Comparison of ENCODE assay signal across 1 cellular context in the genomic region with DNA sequence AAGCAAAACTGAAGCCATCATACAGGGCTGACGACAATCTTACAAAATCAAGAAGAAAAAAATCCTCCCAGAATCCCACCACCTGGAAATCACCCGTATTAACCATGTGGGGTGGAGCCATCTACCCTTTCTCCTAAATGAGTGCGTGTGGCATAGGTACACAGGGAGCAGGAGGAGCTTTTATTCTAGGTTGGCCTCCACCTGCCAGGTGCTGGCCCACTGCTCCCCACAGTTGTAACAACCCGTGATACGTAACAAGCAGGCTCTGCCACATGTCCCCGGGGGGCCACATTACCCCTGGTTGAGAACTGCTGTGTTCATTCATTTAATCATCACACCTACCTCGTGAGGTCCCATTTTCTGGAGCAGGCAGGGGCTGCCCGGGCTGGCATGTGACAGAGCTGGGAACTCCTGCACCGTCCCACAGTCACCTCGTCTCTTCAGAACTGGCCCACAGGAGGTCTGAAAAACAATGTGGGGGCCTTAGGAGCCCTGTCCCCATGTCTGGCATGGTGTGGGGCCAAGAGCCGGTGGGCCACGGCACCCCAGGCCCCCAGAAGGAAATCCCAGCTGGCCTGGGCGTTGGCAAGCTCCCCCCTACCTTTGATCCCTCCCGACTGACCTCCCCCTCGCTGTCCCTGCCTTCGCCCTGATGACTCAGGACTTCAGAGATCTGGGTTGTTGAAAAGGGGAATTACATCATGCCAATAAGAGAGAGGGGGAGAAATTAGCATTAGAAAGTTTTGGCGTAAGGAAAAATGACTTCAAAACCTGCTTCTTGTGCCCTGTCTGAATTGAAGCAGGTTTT.
TF ChIP-seq lines count a peak whose summit lies in the region.

No MANE protein-coding gene starts in this region.

TF ChIP-seq in K562, 482 proteins besides CTCF, POLR2A, EP300 and RAD21 (continued from another document and continues in another):
- TF ChIP-seq, protein P1, sequence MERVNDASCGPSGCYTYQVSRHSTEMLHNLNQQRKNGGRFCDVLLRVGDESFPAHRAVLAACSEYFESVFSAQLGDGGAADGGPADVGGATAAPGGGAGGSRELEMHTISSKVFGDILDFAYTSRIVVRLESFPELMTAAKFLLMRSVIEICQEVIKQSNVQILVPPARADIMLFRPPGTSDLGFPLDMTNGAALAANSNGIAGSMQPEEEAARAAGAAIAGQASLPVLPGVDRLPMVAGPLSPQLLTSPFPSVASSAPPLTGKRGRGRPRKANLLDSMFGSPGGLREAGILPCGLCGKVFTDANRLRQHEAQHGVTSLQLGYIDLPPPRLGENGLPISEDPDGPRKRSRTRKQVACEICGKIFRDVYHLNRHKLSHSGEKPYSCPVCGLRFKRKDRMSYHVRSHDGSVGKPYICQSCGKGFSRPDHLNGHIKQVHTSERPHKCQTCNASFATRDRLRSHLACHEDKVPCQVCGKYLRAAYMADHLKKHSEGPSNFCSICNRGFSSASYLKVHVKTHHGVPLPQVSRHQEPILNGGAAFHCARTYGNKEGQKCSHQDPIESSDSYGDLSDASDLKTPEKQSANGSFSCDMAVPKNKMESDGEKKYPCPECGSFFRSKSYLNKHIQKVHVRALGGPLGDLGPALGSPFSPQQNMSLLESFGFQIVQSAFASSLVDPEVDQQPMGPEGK (CRISPR knock-in tag; IDR thresholded peaks at IDR 0.05; ENCODE audit: borderline replicate concordance) = no peak
- TF ChIP-seq KLF16 (IDR thresholded peaks at IDR 0.05) (no peak), ZNF175 (CRISPR knock-in tag; IDR thresholded peaks at IDR 0.05; ENCODE audit: low read depth) (peak; percentile 73), HCFC1 (IDR thresholded peaks at IDR 0.05; ENCODE audit: low read depth, low read length) (no peak), SETDB1 (IDR thresholded peaks at IDR 0.05; ENCODE audit: low read length) (no peak), LARP7 (IDR thresholded peaks at IDR 0.05) (no peak), SP2 (IDR thresholded peaks at IDR 0.05; ENCODE audit: extremely low read depth, low read depth, low read length, poor library complexity, severe bottlenecking) (no peak), MTF1 (CRISPR knock-in tag; IDR thresholded peaks at IDR 0.05; ENCODE audit: borderline replicate concordance) (no peak), TEAD1 (CRISPR knock-in tag; IDR thresholded peaks at IDR 0.05) (no peak), SIRT6 (IDR thresholded peaks at IDR 0.05; ENCODE audit: low read depth, low read length) (no peak), BDP1 (IDR thresholded peaks at IDR 0.05; ENCODE audit: insufficient read depth, insufficient read length) (no peak), GABPB1 (CRISPR knock-in tag; IDR thresholded peaks at IDR 0.05) (no peak), ZNF445 (CRISPR knock-in tag; IDR thresholded peaks at IDR 0.05; ENCODE audit: low read depth) (no peak), TEAD4 (IDR thresholded peaks at IDR 0.05; ENCODE audit: low read length) (peak; percentile 45; the same call in 1 of the 2 replicates), TEAD4 (CRISPR knock-in tag; IDR thresholded peaks at IDR 0.05; ENCODE audit: borderline replicate concordance) (no peak), L3MBTL2 (IDR thresholded peaks at IDR 0.05) (peak; percentile 80), SRSF9 (IDR thresholded peaks at IDR 0.05; ENCODE audit: borderline replicate concordance, low read depth, low read length) (no peak), SIN3A (IDR thresholded peaks at IDR 0.05; ENCODE audit: borderline replicate concordance in 2 of 2, control insufficient read depth in 1 of 2, low read depth in 2 of 2, low read length in 2 of 2) (no peak), ELF4 (CRISPR knock-in tag; IDR thresholded peaks at IDR 0.05) (peak; percentile 57; the same call in 1 of the 2 replicates), KAT7 (CRISPR knock-in tag; IDR thresholded peaks at IDR 0.05; ENCODE audit: borderline replicate concordance) (0 out of 2 replicates have a peak, but pooled peaks have one; percentile 69), XRCC5 (IDR thresholded peaks at IDR 0.05; ENCODE audit: low read depth, low read length) (no peak), GATA2 (CRISPR knock-in tag; IDR thresholded peaks at IDR 0.05) (no peak)
- TF ChIP-seq, protein P2, sequence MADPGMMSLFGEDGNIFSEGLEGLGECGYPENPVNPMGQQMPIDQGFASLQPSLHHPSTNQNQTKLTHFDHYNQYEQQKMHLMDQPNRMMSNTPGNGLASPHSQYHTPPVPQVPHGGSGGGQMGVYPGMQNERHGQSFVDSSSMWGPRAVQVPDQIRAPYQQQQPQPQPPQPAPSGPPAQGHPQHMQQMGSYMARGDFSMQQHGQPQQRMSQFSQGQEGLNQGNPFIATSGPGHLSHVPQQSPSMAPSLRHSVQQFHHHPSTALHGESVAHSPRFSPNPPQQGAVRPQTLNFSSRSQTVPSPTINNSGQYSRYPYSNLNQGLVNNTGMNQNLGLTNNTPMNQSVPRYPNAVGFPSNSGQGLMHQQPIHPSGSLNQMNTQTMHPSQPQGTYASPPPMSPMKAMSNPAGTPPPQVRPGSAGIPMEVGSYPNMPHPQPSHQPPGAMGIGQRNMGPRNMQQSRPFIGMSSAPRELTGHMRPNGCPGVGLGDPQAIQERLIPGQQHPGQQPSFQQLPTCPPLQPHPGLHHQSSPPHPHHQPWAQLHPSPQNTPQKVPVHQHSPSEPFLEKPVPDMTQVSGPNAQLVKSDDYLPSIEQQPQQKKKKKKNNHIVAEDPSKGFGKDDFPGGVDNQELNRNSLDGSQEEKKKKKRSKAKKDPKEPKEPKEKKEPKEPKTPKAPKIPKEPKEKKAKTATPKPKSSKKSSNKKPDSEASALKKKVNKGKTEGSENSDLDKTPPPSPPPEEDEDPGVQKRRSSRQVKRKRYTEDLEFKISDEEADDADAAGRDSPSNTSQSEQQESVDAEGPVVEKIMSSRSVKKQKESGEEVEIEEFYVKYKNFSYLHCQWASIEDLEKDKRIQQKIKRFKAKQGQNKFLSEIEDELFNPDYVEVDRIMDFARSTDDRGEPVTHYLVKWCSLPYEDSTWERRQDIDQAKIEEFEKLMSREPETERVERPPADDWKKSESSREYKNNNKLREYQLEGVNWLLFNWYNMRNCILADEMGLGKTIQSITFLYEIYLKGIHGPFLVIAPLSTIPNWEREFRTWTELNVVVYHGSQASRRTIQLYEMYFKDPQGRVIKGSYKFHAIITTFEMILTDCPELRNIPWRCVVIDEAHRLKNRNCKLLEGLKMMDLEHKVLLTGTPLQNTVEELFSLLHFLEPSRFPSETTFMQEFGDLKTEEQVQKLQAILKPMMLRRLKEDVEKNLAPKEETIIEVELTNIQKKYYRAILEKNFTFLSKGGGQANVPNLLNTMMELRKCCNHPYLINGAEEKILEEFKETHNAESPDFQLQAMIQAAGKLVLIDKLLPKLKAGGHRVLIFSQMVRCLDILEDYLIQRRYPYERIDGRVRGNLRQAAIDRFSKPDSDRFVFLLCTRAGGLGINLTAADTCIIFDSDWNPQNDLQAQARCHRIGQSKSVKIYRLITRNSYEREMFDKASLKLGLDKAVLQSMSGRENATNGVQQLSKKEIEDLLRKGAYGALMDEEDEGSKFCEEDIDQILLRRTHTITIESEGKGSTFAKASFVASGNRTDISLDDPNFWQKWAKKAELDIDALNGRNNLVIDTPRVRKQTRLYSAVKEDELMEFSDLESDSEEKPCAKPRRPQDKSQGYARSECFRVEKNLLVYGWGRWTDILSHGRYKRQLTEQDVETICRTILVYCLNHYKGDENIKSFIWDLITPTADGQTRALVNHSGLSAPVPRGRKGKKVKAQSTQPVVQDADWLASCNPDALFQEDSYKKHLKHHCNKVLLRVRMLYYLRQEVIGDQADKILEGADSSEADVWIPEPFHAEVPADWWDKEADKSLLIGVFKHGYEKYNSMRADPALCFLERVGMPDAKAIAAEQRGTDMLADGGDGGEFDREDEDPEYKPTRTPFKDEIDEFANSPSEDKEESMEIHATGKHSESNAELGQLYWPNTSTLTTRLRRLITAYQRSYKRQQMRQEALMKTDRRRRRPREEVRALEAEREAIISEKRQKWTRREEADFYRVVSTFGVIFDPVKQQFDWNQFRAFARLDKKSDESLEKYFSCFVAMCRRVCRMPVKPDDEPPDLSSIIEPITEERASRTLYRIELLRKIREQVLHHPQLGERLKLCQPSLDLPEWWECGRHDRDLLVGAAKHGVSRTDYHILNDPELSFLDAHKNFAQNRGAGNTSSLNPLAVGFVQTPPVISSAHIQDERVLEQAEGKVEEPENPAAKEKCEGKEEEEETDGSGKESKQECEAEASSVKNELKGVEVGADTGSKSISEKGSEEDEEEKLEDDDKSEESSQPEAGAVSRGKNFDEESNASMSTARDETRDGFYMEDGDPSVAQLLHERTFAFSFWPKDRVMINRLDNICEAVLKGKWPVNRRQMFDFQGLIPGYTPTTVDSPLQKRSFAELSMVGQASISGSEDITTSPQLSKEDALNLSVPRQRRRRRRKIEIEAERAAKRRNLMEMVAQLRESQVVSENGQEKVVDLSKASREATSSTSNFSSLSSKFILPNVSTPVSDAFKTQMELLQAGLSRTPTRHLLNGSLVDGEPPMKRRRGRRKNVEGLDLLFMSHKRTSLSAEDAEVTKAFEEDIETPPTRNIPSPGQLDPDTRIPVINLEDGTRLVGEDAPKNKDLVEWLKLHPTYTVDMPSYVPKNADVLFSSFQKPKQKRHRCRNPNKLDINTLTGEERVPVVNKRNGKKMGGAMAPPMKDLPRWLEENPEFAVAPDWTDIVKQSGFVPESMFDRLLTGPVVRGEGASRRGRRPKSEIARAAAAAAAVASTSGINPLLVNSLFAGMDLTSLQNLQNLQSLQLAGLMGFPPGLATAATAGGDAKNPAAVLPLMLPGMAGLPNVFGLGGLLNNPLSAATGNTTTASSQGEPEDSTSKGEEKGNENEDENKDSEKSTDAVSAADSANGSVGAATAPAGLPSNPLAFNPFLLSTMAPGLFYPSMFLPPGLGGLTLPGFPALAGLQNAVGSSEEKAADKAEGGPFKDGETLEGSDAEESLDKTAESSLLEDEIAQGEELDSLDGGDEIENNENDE (IDR thresholded peaks at IDR 0.05; ENCODE audit: low read depth, low read length) = no peak
- TF ChIP-seq, protein P3, sequence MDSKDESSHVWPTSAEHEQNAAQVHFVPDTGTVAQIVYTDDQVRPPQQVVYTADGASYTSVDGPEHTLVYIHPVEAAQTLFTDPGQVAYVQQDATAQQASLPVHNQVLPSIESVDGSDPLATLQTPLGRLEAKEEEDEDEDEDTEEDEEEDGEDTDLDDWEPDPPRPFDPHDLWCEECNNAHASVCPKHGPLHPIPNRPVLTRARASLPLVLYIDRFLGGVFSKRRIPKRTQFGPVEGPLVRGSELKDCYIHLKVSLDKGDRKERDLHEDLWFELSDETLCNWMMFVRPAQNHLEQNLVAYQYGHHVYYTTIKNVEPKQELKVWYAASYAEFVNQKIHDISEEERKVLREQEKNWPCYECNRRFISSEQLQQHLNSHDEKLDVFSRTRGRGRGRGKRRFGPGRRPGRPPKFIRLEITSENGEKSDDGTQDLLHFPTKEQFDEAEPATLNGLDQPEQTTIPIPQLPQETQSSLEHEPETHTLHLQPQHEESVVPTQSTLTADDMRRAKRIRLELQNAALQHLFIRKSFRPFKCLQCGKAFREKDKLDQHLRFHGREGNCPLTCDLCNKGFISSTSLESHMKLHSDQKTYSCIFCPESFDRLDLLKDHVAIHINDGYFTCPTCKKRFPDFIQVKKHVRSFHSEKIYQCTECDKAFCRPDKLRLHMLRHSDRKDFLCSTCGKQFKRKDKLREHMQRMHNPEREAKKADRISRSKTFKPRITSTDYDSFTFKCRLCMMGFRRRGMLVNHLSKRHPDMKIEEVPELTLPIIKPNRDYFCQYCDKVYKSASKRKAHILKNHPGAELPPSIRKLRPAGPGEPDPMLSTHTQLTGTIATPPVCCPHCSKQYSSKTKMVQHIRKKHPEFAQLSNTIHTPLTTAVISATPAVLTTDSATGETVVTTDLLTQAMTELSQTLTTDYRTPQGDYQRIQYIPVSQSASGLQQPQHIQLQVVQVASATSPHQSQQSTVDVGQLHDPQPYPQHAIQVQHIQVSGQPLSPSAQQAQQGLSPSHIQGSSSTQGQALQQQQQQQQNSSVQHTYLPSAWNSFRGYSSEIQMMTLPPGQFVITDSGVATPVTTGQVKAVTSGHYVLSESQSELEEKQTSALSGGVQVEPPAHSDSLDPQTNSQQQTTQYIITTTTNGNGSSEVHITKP (IDR thresholded peaks at IDR 0.05; ENCODE audit: partially characterized antibody) = peak; percentile 86
- TF ChIP-seq, protein P4, sequence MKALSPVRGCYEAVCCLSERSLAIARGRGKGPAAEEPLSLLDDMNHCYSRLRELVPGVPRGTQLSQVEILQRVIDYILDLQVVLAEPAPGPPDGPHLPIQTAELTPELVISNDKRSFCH (CRISPR knock-in tag; IDR thresholded peaks at IDR 0.05) = no peak
- TF ChIP-seq, protein P4 (tag; IDR thresholded peaks at IDR 0.05) = peak; percentile 42; the same call in 1 of the 2 replicates
- TF ChIP-seq, protein P5, sequence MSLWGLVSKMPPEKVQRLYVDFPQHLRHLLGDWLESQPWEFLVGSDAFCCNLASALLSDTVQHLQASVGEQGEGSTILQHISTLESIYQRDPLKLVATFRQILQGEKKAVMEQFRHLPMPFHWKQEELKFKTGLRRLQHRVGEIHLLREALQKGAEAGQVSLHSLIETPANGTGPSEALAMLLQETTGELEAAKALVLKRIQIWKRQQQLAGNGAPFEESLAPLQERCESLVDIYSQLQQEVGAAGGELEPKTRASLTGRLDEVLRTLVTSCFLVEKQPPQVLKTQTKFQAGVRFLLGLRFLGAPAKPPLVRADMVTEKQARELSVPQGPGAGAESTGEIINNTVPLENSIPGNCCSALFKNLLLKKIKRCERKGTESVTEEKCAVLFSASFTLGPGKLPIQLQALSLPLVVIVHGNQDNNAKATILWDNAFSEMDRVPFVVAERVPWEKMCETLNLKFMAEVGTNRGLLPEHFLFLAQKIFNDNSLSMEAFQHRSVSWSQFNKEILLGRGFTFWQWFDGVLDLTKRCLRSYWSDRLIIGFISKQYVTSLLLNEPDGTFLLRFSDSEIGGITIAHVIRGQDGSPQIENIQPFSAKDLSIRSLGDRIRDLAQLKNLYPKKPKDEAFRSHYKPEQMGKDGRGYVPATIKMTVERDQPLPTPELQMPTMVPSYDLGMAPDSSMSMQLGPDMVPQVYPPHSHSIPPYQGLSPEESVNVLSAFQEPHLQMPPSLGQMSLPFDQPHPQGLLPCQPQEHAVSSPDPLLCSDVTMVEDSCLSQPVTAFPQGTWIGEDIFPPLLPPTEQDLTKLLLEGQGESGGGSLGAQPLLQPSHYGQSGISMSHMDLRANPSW (CRISPR knock-in tag; IDR thresholded peaks at IDR 0.05) = no peak
- TF ChIP-seq, protein P6, sequence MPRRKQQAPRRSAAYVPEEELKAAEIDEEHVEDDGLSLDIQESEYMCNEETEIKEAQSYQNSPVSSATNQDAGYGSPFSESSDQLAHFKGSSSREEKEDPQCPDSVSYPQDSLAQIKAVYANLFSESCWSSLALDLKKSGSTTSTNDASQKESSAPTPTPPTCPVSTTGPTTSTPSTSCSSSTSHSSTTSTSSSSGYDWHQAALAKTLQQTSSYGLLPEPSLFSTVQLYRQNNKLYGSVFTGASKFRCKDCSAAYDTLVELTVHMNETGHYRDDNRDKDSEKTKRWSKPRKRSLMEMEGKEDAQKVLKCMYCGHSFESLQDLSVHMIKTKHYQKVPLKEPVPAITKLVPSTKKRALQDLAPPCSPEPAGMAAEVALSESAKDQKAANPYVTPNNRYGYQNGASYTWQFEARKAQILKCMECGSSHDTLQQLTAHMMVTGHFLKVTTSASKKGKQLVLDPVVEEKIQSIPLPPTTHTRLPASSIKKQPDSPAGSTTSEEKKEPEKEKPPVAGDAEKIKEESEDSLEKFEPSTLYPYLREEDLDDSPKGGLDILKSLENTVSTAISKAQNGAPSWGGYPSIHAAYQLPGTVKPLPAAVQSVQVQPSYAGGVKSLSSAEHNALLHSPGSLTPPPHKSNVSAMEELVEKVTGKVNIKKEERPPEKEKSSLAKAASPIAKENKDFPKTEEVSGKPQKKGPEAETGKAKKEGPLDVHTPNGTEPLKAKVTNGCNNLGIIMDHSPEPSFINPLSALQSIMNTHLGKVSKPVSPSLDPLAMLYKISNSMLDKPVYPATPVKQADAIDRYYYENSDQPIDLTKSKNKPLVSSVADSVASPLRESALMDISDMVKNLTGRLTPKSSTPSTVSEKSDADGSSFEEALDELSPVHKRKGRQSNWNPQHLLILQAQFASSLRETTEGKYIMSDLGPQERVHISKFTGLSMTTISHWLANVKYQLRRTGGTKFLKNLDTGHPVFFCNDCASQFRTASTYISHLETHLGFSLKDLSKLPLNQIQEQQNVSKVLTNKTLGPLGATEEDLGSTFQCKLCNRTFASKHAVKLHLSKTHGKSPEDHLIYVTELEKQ (CRISPR knock-in tag; IDR thresholded peaks at IDR 0.05) = no peak
